Comparison of ENCODE assay signal across 8 cellular contexts in the genomic region with DNA sequence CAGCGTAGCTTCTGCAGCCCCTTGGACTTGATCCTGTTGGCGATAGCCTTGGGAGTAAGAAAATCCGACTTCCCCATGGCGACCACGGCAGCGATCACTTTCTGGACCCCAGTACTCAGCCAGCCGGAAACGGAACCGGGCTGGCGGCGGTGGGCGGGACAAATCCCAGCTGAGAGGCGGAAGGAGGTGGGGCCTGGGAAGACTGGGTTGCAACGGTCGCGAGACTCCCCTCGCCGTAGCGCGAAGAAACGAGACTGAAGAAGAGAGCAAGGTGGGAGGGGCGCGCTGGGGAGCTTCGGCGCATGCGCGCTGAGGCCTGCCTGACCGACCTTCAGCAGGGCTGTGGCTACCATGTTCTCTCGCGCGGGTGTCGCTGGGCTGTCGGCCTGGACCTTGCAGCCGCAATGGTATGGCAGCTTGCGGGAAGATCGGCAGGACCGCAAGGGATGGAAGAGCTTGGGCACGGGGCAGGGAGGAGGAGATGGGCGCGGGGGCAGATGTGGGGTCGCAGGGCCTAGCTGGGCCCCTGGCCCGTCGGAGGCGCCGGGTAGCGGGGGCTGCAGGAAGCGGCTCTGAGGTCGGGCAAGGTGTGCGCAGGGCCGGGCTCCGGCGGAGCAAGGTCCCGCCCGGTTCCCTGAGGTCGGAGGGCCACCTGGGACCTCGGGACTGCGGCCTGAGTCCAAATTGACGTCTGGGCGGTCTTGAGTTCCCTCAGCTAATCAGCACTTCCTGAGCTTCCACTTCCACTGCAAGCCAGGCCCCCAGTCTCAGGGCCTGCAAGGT. TPM values are rescaled to one million over a fixed set of nuclear protein-coding genes. Genes with fewer than 3 reads are reported as not detected.
DNase-seq lines count a peak whose midpoint lies in the region; ATAC-seq and TF ChIP-seq lines count a peak whose summit lies in the region.

Gene ATP5F1C, plus strand, starts transcription at position 321 of the 783 bp plus-strand sequence. Its CDS starts 31 bp downstream, at position 352.
A gene with protein sequence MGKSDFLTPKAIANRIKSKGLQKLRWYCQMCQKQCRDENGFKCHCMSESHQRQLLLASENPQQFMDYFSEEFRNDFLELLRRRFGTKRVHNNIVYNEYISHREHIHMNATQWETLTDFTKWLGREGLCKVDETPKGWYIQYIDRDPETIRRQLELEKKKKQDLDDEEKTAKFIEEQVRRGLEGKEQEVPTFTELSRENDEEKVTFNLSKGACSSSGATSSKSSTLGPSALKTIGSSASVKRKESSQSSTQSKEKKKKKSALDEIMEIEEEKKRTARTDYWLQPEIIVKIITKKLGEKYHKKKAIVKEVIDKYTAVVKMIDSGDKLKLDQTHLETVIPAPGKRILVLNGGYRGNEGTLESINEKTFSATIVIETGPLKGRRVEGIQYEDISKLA (minus strand): TSS at position 137 of the 783 bp plus-strand sequence. CDS start 60 bp downstream, at position 77.

- TF ChIP-seq POLR2A in ovary (IDR thresholded peaks at IDR 0.05) = peak; percentile 55
- peak in 1 of 2 donors; percentile 78 for TF ChIP-seq POLR2A in tibial nerve (IDR thresholded peaks at IDR 0.05)

- intact Hi-C loops in head of caudate nucleus (cut with DNase I) = no loop called here
- intact Hi-C loops in ovary (cut with DNase I) = no loop called here

- no peaks in the 10 kb centered on the region for H3K27me3 Mint-ChIP-seq in activated naive CD4-positive, alpha-beta T cell treated with anti-CD3 and anti-CD28 coated beads, Interleukin-2, amount 50 U/mL, for 24 hours

- peak within 1 kb of the TSS; percentile 79 for H3K4me3 ChIP-seq in ovary
- peak within 1 kb of the TSS; percentile 77 to 95 (median 93) for H3K4me3 ChIP-seq in tibial nerve

- H3K36me3 ChIP-seq in ovary (no peaks in the 10 kb centered on the region), tibial nerve (peaks cover 0 to 10% (median 0%) of the 10 kb centered on the region in 3 donors)

- no peak within 1 kb of the TSS for H3K4me3 Mint-ChIP-seq in activated naive CD4-positive, alpha-beta T cell treated with anti-CD3 and anti-CD28 coated beads, Interleukin-2, amount 50 U/mL, for 24 hours

- no peaks in the 10 kb centered on the region for H3K9me3 Mint-ChIP-seq in activated naive CD4-positive, alpha-beta T cell treated with anti-CD3 and anti-CD28 coated beads, Interleukin-2, amount 50 U/mL, for 24 hours

- 0 to 1% (median 0%) methylated on average over 59 of the region's 59 CpGs for WGBS in ovary, 3 donors
- 0 to 1% methylated on average over 37 of the region's 59 CpGs for WGBS in tibial nerve, 2 donors

- DNase-seq in GM10248 (ENCODE audit: extremely low spot score) (peak; percentile 99), NCI-H1092 (lab: John Stamatoyannopoulos, UW) (peak; percentile 96), SKM-1 (lab: John Stamatoyannopoulos, UW; ENCODE audit: unreplicated experiment) (peak; percentile 74), head of caudate nucleus (peak; percentile 95 to 99 (median 98)), ovary (peak; percentile 97 to 99 (median 98)), tibial nerve (ENCODE audit: low spot score in 2 of 2) (peak; percentile 94 to 96)

- peaks cover 72% of the 10 kb centered on the region for H3K4me1 Mint-ChIP-seq in activated naive CD4-positive, alpha-beta T cell treated with anti-CD3 and anti-CD28 coated beads, Interleukin-2, amount 50 U/mL, for 24 hours

- peak; percentile 94 for ATAC-seq in HG02588 (IDR thresholded peaks at IDR 0.05; ENCODE audit: unreplicated experiment)

- peaks cover 9% of the 10 kb centered on the region for H3K36me3 Mint-ChIP-seq in activated naive CD4-positive, alpha-beta T cell treated with anti-CD3 and anti-CD28 coated beads, Interleukin-2, amount 50 U/mL, for 24 hours

- H3K27ac ChIP-seq in ovary (peak within 1 kb of the TSS; percentile 56), tibial nerve (peak within 1 kb of the TSS; percentile 9 to 93 (median 90))

- peaks cover 4% of the 10 kb centered on the region for H3K4me1 ChIP-seq in ovary (ENCODE audit: insufficient read depth)
- peaks cover 4 to 76% (median 29%) of the 10 kb centered on the region in 4 donors for H3K4me1 ChIP-seq in tibial nerve

- POLR2A ChIA-PET in GM10248 (lab: Yijun Ruan, JAX) = interaction anchor here (0.7 to 1.1 kb wide), 3 partner anchors 10 to 185 kb away, joined by 3 to 6 read pairs (median 3); partner anchors contain the start of gene TAF3

- CTCF ChIA-PET in GM10248 (lab: Yijun Ruan, JAX) = interaction anchor here (0.8 to 1.3 kb wide), 5 partner anchors 12 to 308 kb away, joined by 3 to 7 read pairs (median 3); partner anchors contain the start of gene TAF3

- H3K9me3 ChIP-seq in ovary = no peaks in the 10 kb centered on the region
- H3K9me3 ChIP-seq in tibial nerve = no peaks in the 10 kb centered on the region

- no peak for TF ChIP-seq EP300 in ovary (IDR thresholded peaks at IDR 0.05)
- peak in 1 of 2 donors; percentile 89 for TF ChIP-seq EP300 in tibial nerve (IDR thresholded peaks at IDR 0.05)

- H3K27me3 ChIP-seq in ovary (no peaks in the 10 kb centered on the region), tibial nerve (no peaks in the 10 kb centered on the region)

- TF ChIP-seq CTCF in GM10248 (IDR thresholded peaks at IDR 0.05; ENCODE audit: control extremely low read depth, extremely low read depth, low read depth, missing control alignments) = no peak
- no peak for TF ChIP-seq CTCF in ovary (IDR thresholded peaks at IDR 0.05)
- TF ChIP-seq CTCF in tibial nerve (IDR thresholded peaks at IDR 0.05) = peak in 1 of 5 experiments; percentile 33

- peak within 1 kb of the TSS; percentile 64 for H3K27ac Mint-ChIP-seq in activated naive CD4-positive, alpha-beta T cell treated with anti-CD3 and anti-CD28 coated beads, Interleukin-2, amount 50 U/mL, for 24 hours

RNA-seq across cellular contexts. Expression of gene ATP5F1C, which starts in this region (rescaled TPM):
- total RNA-seq in ovary (100 to 1,000 TPM; 154 to 214 (median 191) TPM), tibial nerve (100 to 1,000 TPM; 138 to 224 (median 171) TPM)
- polyA plus RNA-seq in ovary = 100 to 1,000 TPM; 179 to 324 TPM

RNA-seq across cellular contexts. Expression of the second gene that starts in this region (rescaled TPM):
- 10 to 100 TPM in 5 of 7 donors, 1 to 10 TPM in 2; 7.4 to 14.6 (median 12.1) TPM for total RNA-seq in ovary
- polyA plus RNA-seq in ovary = 10 to 100 TPM in 1 of 2 donors, 1 to 10 TPM in 1; 8.2 to 11.4 TPM
- 1 to 10 TPM; 6.9 to 9.2 (median 7.7) TPM for total RNA-seq in tibial nerve

Comparison
In these comparisons a context has a peak if more than half of its experiments do, and no peak if none do; other contexts are left out.
1. Peak in every context shown above with its lines: DNase-seq, ATAC-seq, H3K4me3 ChIP-seq and H3K27ac ChIP-seq.